In genomic region chr2:145157626-145158025, GRCh38 we compare ENCODE assay signal across 23 cellular contexts.
DNase-seq lines count a peak whose midpoint lies in the region; ATAC-seq and TF ChIP-seq lines count a peak whose summit lies in the region.
"Had no signal": no experiment of that assay in that cellular context is flagged by ENCODE, and none has a peak within 500 bp of the region (broad histone marks: within the 10 kb centered on the region; RNA-seq: fewer than 3 reads in every experiment).

No MANE protein-coding gene starts in this region.

- no peak for TF ChIP-seq POLR2A in gastroesophageal sphincter (IDR thresholded peaks at IDR 0.05)

- no peak overlapping the region for H3K4me3 Mint-ChIP-seq in osteocyte (ENCODE audit: unreplicated experiment)
- H3K4me3 Mint-ChIP-seq: activated naive CD8-positive, alpha-beta T cell treated with anti-CD3 and anti-CD28 coated beads, Interleukin-2, amount 10 ng/mL, durations not matched to agents 7 days and 5 days; CD8-positive, alpha-beta T cell; naive B cell had no signal

- no peak overlapping the region for H4K91ac ChIP-seq in neuronal stem cell (ENCODE audit: low read depth, low read length, poor library complexity)

- H3K27ac Mint-ChIP-seq in osteocyte (ENCODE audit: unreplicated experiment), result peak overlapping the region; percentile 90
- H3K27ac Mint-ChIP-seq: activated naive CD8-positive, alpha-beta T cell treated with anti-CD3 and anti-CD28 coated beads, Interleukin-2, amount 10 ng/mL, durations not matched to agents 7 days and 5 days; CD8-positive, alpha-beta T cell; naive B cell had no signal

- H3K27me3 Mint-ChIP-seq in osteocyte (ENCODE audit: unreplicated experiment), result no peaks in the 10 kb centered on the region
- H3K27me3 Mint-ChIP-seq: naive B cell had no signal

- H3K4me1 ChIP-seq in ACC112 (ENCODE audit: control insufficient read depth, insufficient read depth, low read length, unreplicated experiment), result peaks cover 23% of the 10 kb centered on the region
- H3K4me1 ChIP-seq in OCI-LY1 (ENCODE audit: insufficient read depth, low read length, severe bottlenecking), result peaks cover 45% of the 10 kb centered on the region
- H3K4me1 ChIP-seq in gastroesophageal sphincter, result peaks cover 3 to 24% (median 16%) of the 10 kb centered on the region in 3 donors
- peaks cover 0 to 2% of the 10 kb centered on the region in 2 donors for H3K4me1 ChIP-seq in neuronal stem cell (ENCODE audit: control insufficient read depth in 2 of 2, insufficient read depth in 1 of 2, low read depth in 1 of 2, low read length in 2 of 2)

- H3K79me1 ChIP-seq in neuronal stem cell (ENCODE audit: low read depth, low read length), result no peaks in the 10 kb centered on the region

- H4K8ac ChIP-seq in neuronal stem cell (ENCODE audit: low read depth, low read length), result no peak overlapping the region

- H3K27ac ChIP-seq in ACC112 (ENCODE audit: low read depth, low read length) (peak overlapping the region; percentile 72), OCI-LY1 (ENCODE audit: low read depth, low read length, poor library complexity, severe bottlenecking) (peak overlapping the region; percentile 1), gastroesophageal sphincter (peak overlapping the region in 3 of 4 donors; percentile 19 to 48 (median 34)), neuronal stem cell (replicated peaks; ENCODE audit: low read length) (no peak overlapping the region)
- H3K27ac ChIP-seq: epithelial cell of prostate, HL-60, PC-9 had no signal

- H2BK5ac ChIP-seq in neuronal stem cell (ENCODE audit: low read length), result no peak overlapping the region

- no peak overlapping the region for H3K14ac ChIP-seq in neuronal stem cell (ENCODE audit: low read length)

- H3K79me2 ChIP-seq in ACC112 (ENCODE audit: control insufficient read depth, insufficient read depth, low read length, unreplicated experiment), result no peaks in the 10 kb centered on the region
- H3K79me2 ChIP-seq in OCI-LY1 (ENCODE audit: insufficient read depth, low read length), result no peaks in the 10 kb centered on the region

- no peak overlapping the region for H2BK15ac ChIP-seq in neuronal stem cell (ENCODE audit: low read length)

- ATAC-seq in gastroesophageal sphincter, result no peak
- ATAC-seq: activated CD4-positive, CD25-positive, alpha-beta regulatory T cell treated with anti-CD3 and anti-CD28 coated beads, Interleukin-2, amount 50 U/mL, for 24 hours; CD8-positive, alpha-beta T cell had no signal

- no peaks in the 10 kb centered on the region for H4K20me1 ChIP-seq in OCI-LY1 (ENCODE audit: insufficient read depth, low read length)

- H3K4me3 ChIP-seq in ACC112 (ENCODE audit: low read depth, low read length) (peak overlapping the region; percentile 36; the same call in 1 of the 2 replicates), OCI-LY1 (ENCODE audit: low read depth, low read length, poor library complexity, severe bottlenecking) (no peak overlapping the region), gastroesophageal sphincter (no peak overlapping the region), neuronal stem cell (ENCODE audit: low read length in 2 of 2) (no peak overlapping the region)
- H3K4me3 ChIP-seq: PC-9 had no signal

- peaks cover 11% of the 10 kb centered on the region for H3K36me3 Mint-ChIP-seq in osteocyte (ENCODE audit: unreplicated experiment)
- H3K36me3 Mint-ChIP-seq: activated naive CD8-positive, alpha-beta T cell treated with anti-CD3 and anti-CD28 coated beads, Interleukin-2, amount 10 ng/mL, durations not matched to agents 7 days and 5 days; CD8-positive, alpha-beta T cell had no signal

- H3K18ac ChIP-seq in neuronal stem cell (ENCODE audit: low read length), result no peak overlapping the region

- no peak overlapping the region for H2AK5ac ChIP-seq in neuronal stem cell (ENCODE audit: low read depth, low read length)

- 0 to 6% methylated on average over 1 of the region's 1 CpG for WGBS in gastroesophageal sphincter (ENCODE audit: low coverage in 1 of 2), 2 donors
- WGBS in neuronal stem cell (ENCODE audit: extremely low coverage in 2 of 2, insufficient read length in 2 of 2, insufficient replicate concordance in 1 of 2), 2 donors, result no CpG with 5 or more reads among the region's 1 CpG

- no peaks in the 10 kb centered on the region for H3F3A ChIP-seq in OCI-LY1 (ENCODE audit: insufficient read depth, low read length)

- H2BK12ac ChIP-seq in neuronal stem cell (ENCODE audit: low read length), result no peak overlapping the region

- H3K9me3 Mint-ChIP-seq in osteocyte (ENCODE audit: unreplicated experiment), result peaks cover 16% of the 10 kb centered on the region
- H3K9me3 Mint-ChIP-seq: activated naive CD8-positive, alpha-beta T cell treated with anti-CD3 and anti-CD28 coated beads, Interleukin-2, amount 10 ng/mL, durations not matched to agents 7 days and 5 days; CD8-positive, alpha-beta T cell had no signal

- H3K36me3 ChIP-seq in ACC112 (ENCODE audit: insufficient read depth, low read length), result no peaks in the 10 kb centered on the region
- no peaks in the 10 kb centered on the region for H3K36me3 ChIP-seq in OCI-LY1 (ENCODE audit: insufficient read depth, low read length)
- no peaks in the 10 kb centered on the region for H3K36me3 ChIP-seq in gastroesophageal sphincter
- H3K36me3 ChIP-seq in neuronal stem cell (replicated peaks in 1 of 2; ENCODE audit: control insufficient read depth in 2 of 2, insufficient read depth in 2 of 2, low read length in 2 of 2), result no peaks in the 10 kb centered on the region

- no peak overlapping the region for H3K4me2 ChIP-seq in OCI-LY1 (ENCODE audit: low read length)
- H3K4me2 ChIP-seq in neuronal stem cell (ENCODE audit: insufficient read depth, low read length, poor library complexity, severe bottlenecking), result no peak overlapping the region
- H3K4me2 ChIP-seq: PC-9, SK-N-SH had no signal

- H2AFZ ChIP-seq in ACC112 (ENCODE audit: low read length, unreplicated experiment) (no peak overlapping the region), OCI-LY1 (ENCODE audit: low read length) (no peak overlapping the region), neuronal stem cell (ENCODE audit: low read length) (no peak overlapping the region)
- H2AFZ ChIP-seq: PC-9 had no signal

- TF ChIP-seq EP300 in gastroesophageal sphincter (IDR thresholded peaks at IDR 0.05), result no peak

- TF ChIP-seq CTCF in OCI-LY1 (IDR thresholded peaks at IDR 0.05; ENCODE audit: low read length) (no peak), gastroesophageal sphincter (IDR thresholded peaks at IDR 0.05) (no peak), osteocyte (IDR thresholded peaks at IDR 0.05) (no peak)

- H3K9me3 ChIP-seq in OCI-LY1 (ENCODE audit: low read length), result no peaks in the 10 kb centered on the region
- peaks cover 0 to 5% (median 0%) of the 10 kb centered on the region in 3 donors for H3K9me3 ChIP-seq in gastroesophageal sphincter
- H3K9me3 ChIP-seq in neuronal stem cell (replicated peaks in 1 of 2; ENCODE audit: control insufficient read depth in 2 of 2, insufficient read depth in 1 of 2, low read depth in 1 of 2, low read length in 2 of 2), result peaks cover 0 to 1% of the 10 kb centered on the region in 2 donors

- H2BK120ac ChIP-seq in neuronal stem cell (ENCODE audit: low read depth, low read length), result no peak overlapping the region

- no peak overlapping the region for H3K4ac ChIP-seq in neuronal stem cell (ENCODE audit: low read length)

- H3K27me3 ChIP-seq in ACC112 (ENCODE audit: insufficient read depth, low read length) (no peaks in the 10 kb centered on the region), OCI-LY1 (ENCODE audit: insufficient read depth, low read length) (no peaks in the 10 kb centered on the region), gastroesophageal sphincter (no peaks in the 10 kb centered on the region), neuronal stem cell (ENCODE audit: control insufficient read depth in 3 of 3, insufficient read depth in 3 of 3, low read depth in 1 of 3, low read length in 3 of 3) (no peaks in the 10 kb centered on the region)

- H3K4me1 Mint-ChIP-seq in osteocyte (ENCODE audit: unreplicated experiment), result peaks cover 44% of the 10 kb centered on the region
- H3K4me1 Mint-ChIP-seq: activated naive CD8-positive, alpha-beta T cell treated with anti-CD3 and anti-CD28 coated beads, Interleukin-2, amount 10 ng/mL, durations not matched to agents 7 days and 5 days had no signal

- no peak overlapping the region for H3K9ac ChIP-seq in OCI-LY1 (ENCODE audit: low read length)
- H3K9ac ChIP-seq in neuronal stem cell (ENCODE audit: low read depth, low read length, poor library complexity), result no peak overlapping the region
- H3K9ac ChIP-seq: SK-N-SH had no signal

- DNase-seq in osteocyte (ENCODE audit: extremely low spot score, unreplicated experiment) (no peak), SHP77 treated with DMSO at 0.1 percent for 48 hours (lab: John Stamatoyannopoulos, UW) (no peak), A172 (ENCODE audit: low spot score) (no peak), neuronal stem cell (ENCODE audit: low spot score) (no peak), DMS 273 (lab: John Stamatoyannopoulos, UW; ENCODE audit: unreplicated experiment) (no peak)
- DNase-seq: activated naive CD8-positive, alpha-beta T cell treated with anti-CD3 and anti-CD28 coated beads, Interleukin-2, amount 10 ng/mL, durations not matched to agents 7 days and 5 days; CD8-positive, alpha-beta T cell; DND-41; MM.1S; naive B cell; NCI-H1436 treated with DMSO at 0.1 percent for 48 hours; NCI-H748 treated with DMSO at 0.1 percent for 48 hours; SK-N-SH; small intestine; stimulated activated CD4-positive, alpha-beta T cell treated with anti-CD3 and anti-CD28 coated beads, Interleukin-4, amount 100 ng/mL, for 24 hours; T-helper 9 cell had no signal

- H3K9me2 ChIP-seq in OCI-LY1 (ENCODE audit: low read depth, low read length), result no peaks in the 10 kb centered on the region
- H3K9me2 ChIP-seq: SK-N-SH had no signal

- no peak overlapping the region for H3K23ac ChIP-seq in neuronal stem cell (ENCODE audit: low read depth, low read length, poor library complexity)
